ENCODE assay signal across 1 cellular context in the genomic region with DNA sequence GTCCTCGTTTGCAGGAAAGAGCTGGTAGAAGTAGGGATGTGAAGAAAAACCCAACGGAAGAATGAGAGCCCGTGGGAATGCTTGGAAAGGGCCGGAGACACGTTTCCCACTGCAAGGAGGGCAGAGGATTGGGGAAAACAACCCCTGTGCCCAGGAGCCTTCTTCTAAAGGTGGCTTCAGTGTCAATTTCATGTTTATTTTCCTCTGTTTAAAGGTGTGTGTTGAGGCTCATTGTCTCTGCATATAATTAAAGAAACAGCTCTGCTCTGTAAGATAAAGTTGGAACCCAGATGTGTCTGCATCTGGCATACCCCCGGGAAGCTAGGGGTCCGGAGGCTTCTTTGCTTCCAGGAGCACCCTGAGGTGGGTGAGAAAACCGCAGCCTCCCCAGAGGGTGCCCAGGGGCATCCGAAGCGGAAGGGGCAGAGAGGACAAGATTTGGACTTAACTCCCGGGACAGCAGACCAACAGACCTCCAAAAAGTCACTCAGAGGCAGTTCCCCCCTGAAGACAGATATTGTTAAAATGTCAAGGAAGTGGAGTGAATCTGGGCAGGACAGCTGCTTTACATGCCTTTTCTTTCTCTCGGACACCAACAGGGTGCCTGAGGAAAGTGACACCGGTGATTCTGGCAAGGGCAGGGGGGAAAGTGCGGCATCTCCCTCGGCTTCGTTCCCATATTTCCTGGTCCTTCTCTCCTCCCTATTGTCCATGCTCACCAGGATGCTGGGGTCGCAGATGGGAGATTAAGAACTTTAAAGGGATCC.
TF ChIP-seq lines count a peak whose summit lies in the region.

No MANE protein-coding gene starts in this region.

TF ChIP-seq in HepG2, 621 proteins besides CTCF, POLR2A, EP300 and RAD21:
- TF ChIP-seq, protein P1, sequence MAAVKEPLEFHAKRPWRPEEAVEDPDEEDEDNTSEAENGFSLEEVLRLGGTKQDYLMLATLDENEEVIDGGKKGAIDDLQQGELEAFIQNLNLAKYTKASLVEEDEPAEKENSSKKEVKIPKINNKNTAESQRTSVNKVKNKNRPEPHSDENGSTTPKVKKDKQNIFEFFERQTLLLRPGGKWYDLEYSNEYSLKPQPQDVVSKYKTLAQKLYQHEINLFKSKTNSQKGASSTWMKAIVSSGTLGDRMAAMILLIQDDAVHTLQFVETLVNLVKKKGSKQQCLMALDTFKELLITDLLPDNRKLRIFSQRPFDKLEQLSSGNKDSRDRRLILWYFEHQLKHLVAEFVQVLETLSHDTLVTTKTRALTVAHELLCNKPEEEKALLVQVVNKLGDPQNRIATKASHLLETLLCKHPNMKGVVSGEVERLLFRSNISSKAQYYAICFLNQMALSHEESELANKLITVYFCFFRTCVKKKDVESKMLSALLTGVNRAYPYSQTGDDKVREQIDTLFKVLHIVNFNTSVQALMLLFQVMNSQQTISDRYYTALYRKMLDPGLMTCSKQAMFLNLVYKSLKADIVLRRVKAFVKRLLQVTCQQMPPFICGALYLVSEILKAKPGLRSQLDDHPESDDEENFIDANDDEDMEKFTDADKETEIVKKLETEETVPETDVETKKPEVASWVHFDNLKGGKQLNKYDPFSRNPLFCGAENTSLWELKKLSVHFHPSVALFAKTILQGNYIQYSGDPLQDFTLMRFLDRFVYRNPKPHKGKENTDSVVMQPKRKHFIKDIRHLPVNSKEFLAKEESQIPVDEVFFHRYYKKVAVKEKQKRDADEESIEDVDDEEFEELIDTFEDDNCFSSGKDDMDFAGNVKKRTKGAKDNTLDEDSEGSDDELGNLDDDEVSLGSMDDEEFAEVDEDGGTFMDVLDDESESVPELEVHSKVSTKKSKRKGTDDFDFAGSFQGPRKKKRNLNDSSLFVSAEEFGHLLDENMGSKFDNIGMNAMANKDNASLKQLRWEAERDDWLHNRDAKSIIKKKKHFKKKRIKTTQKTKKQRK (IDR thresholded peaks at IDR 0.05; ENCODE audit: low read length): no peak
- TF ChIP-seq CBX2 (IDR thresholded peaks at IDR 0.05; ENCODE audit: low read depth, low read length): 0 out of 2 replicates have a peak, but pooled peaks have one; percentile 24
- TF ChIP-seq CBX2 (CRISPR knock-in tag; IDR thresholded peaks at IDR 0.05; ENCODE audit: low read depth): no peak
